18 cellular contexts compared by ENCODE assay signal in genomic region chr21:9737871-9738520, GRCh38.
"Had no signal": no experiment of that assay in that cellular context is flagged by ENCODE, and none has a peak within 500 bp of the region (broad histone marks: within the 10 kb centered on the region; RNA-seq: fewer than 3 reads in every experiment).

No MANE protein-coding gene starts in this region.

- H3K9me3 ChIP-seq: psoas muscle had no signal

- H3K27ac ChIP-seq: hepatocyte, neutrophil, psoas muscle, suprapubic skin, tibial artery, upper lobe of left lung, vagina had no signal

- H3K27me3 ChIP-seq: hepatocyte, neutrophil, suprapubic skin, tibial artery, upper lobe of left lung, vagina had no signal

- H3K4me2 ChIP-seq: hepatocyte had no signal

- DNase-seq: effector memory CD8-positive, alpha-beta T cell; foreskin melanocyte; head of caudate nucleus; left colon; mammary epithelial cell; naive thymus-derived CD8-positive, alpha-beta T cell; psoas muscle; retina; small intestine; stimulated activated CD4-positive, alpha-beta T cell treated with anti-CD3 and anti-CD28 coated beads, Interleukin-12 subunit alpha, Interleukin-12 subunit beta, amount 100 ng/mL, for 4 hours; stimulated activated naive CD4-positive, alpha-beta T cell treated with Interleukin-2 at 50 U/mL for 16 hours; tibial artery; upper lobe of left lung had no signal

- FAIRE-seq: colon, small intestine had no signal

- ATAC-seq: effector memory CD8-positive, alpha-beta T cell; left colon; naive thymus-derived CD8-positive, alpha-beta T cell had no signal

- H3K4me1 ChIP-seq: psoas muscle, suprapubic skin, tibial artery, upper lobe of left lung, vagina had no signal

- H3K79me2 ChIP-seq: hepatocyte had no signal

- H2AFZ ChIP-seq: hepatocyte had no signal

- H3K36me3 ChIP-seq: neutrophil, suprapubic skin, tibial artery, upper lobe of left lung, vagina had no signal

- H3K4me3 ChIP-seq: hepatocyte, psoas muscle, suprapubic skin, tibial artery, upper lobe of left lung, vagina had no signal
